ENCODE assay signal across 19 cellular contexts in the genomic region with DNA sequence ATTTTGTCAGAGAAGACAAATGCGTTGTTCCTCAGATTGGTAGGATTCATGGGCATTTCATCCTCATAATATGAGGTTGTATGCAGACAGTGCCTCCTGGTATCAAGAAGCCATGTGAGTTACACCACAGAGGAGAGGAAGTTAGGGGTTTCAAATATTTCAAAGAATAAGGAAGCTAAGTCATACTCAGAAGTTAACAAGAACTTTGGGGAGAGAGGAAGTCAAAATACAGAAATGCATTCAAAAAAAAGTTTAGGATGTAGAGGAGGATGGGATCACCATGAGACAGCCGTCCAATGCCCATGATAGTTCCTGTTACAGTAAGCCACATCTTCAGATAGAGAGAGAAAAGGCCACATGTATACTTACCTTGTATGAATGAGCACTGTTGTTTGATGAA. TPM values are rescaled to one million over a fixed set of nuclear protein-coding genes. Genes with fewer than 3 reads are reported as not detected.
DNase-seq lines count a peak whose midpoint lies in the region; ATAC-seq lines count a peak whose summit lies in the region.
"Had no signal": no experiment of that assay in that cellular context is flagged by ENCODE, and none has a peak within 500 bp of the region (broad histone marks: within the 10 kb centered on the region; RNA-seq: fewer than 3 reads in every experiment).

No MANE protein-coding gene starts in this region.

- ATAC-seq in left ventricle myocardium superior = peak; percentile 38
- peak; percentile 10 for ATAC-seq in left lobe of liver
- ATAC-seq: activated T-cell treated with anti-CD3 and anti-CD28 coated beads, Interleukin-2, amount 50 U/mL, for 72 hours had no signal

- DNase-seq in left ventricle myocardium superior = no peak
- no peak for DNase-seq in cardiac septum (ENCODE audit: low spot score)
- peak; percentile 57 for DNase-seq in NOMO-1 treated with dmso at 0.1 percent for 144 hours (lab: John Stamatoyannopoulos, UW; ENCODE audit: unreplicated experiment)
- no peak for DNase-seq in left lobe of liver (ENCODE audit: low spot score)
- no peak for DNase-seq in SW 1271 (lab: John Stamatoyannopoulos, UW)
- DNase-seq in posterior cingulate gyrus = no peak
- DNase-seq in NCI-H1694 (lab: John Stamatoyannopoulos, UW) = no peak
- DNase-seq in COLO829 (ENCODE audit: low spot score) = no peak
- DNase-seq: activated CD4-positive, alpha-beta T cell treated with anti-CD3 and anti-CD28 coated beads, Interleukin-2, amount 50 U/mL, for 4 hours; activated T-cell treated with anti-CD3 and anti-CD28 coated beads, Interleukin-2, amount 50 U/mL, for 72 hours; Calu3; caudate nucleus; effector memory CD4-positive, alpha-beta T cell; NCI-H1092 treated with DMSO at 0.1 percent for 48 hours; ovary; SJCRH30; trophoblast cell had no signal

- intact Hi-C loops in left ventricle myocardium superior (cut with micrococcal nuclease) (loop anchor here (10.0 kb wide), 1 partner anchor 380 kb away; no protein-coding TSS in a partner anchor), cardiac septum (cut with DNase I) (loop anchor here (10.0 kb wide), 1 partner anchor 550 kb away; no protein-coding TSS in a partner anchor), posterior cingulate gyrus (cut with DNase I) (loop anchor here (10.0 kb wide), 1 partner anchor 90 kb away; no protein-coding TSS in a partner anchor)

RNA-seq across cellular contexts. Expression of gene HLA-DOB, which starts 22.3 kb away (rescaled TPM):
- total RNA-seq in left ventricle myocardium superior = 0.32 TPM
- total RNA-seq in cardiac septum = 0.35 TPM
- total RNA-seq in left lobe of liver = not detected

RNA-seq across cellular contexts. Expression of gene HLA-DQB2, which starts 31.2 kb away (rescaled TPM):
- total RNA-seq in left ventricle myocardium superior (3.3 TPM), cardiac septum (2.9 TPM), left lobe of liver (0.28 TPM)
- total RNA-seq: fibroblast of lung, SJCRH30, smooth muscle cell had no signal

RNA-seq across cellular contexts. Expression of gene TAP2, which starts 44.0 kb away (rescaled TPM):
- total RNA-seq in left ventricle myocardium superior (20.8 TPM), cardiac septum (12.7 TPM), left lobe of liver (11.8 TPM)

RNA-seq across cellular contexts. Expression of gene PSMB8, which starts 49.3 kb away (rescaled TPM):
- total RNA-seq in left ventricle myocardium superior = 16.2 TPM
- 11.7 TPM for total RNA-seq in cardiac septum
- 41.1 TPM for total RNA-seq in left lobe of liver

RNA-seq across cellular contexts. Expression of gene HLA-DQA2, which starts 53.3 kb away (rescaled TPM):
- total RNA-seq in left ventricle myocardium superior = 2.7 TPM
- 2.8 TPM for total RNA-seq in cardiac septum
- not detected for total RNA-seq in left lobe of liver
- total RNA-seq: fibroblast of lung, SJCRH30, smooth muscle cell had no signal
